In the genomic region with DNA sequence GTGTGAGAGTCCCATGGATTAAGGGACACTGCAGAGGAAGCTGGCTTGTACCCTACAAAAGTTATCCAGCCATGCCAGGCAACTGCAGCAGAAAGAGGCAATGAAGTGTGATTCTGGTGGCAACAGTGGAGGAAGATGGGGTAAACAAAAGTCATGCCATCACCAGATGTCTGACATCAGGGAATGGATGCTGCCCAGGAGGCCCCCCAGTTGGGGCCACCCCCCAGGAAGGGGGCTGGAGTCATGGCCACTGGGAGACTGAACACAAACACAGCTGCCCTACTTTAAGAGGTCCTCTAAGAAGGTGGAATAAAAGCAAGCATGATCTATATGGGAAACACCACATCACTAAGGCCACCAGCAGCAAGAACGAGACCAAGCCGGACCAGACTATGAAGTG, we compare ENCODE assay signal across 18 cellular contexts.
DNase-seq lines count a peak whose midpoint lies in the region; ATAC-seq, FAIRE-seq and TF ChIP-seq lines count a peak whose summit lies in the region.
"Had no signal": no experiment of that assay in that cellular context is flagged by ENCODE, and none has a peak within 500 bp of the region (broad histone marks: within the 10 kb centered on the region; RNA-seq: fewer than 3 reads in every experiment).

No MANE protein-coding gene starts in this region.

- H2AFZ ChIP-seq in Karpas-422 (ENCODE audit: low read length): no peak overlapping the region

- DNase-seq in CD8-positive, alpha-beta T cell: no peak
- DNase-seq in Karpas-422: no peak
- no peak for DNase-seq in bronchial epithelial cell (ENCODE audit: low read depth)
- no peak for DNase-seq in NCI-H1436 treated with DMSO at 0.1 percent for 48 hours (lab: John Stamatoyannopoulos, UW)
- DNase-seq in superior temporal gyrus (ENCODE audit: extremely low spot score): no peak
- DNase-seq: CD4-positive, CD25-positive, alpha-beta regulatory T cell; COR-L47; DMS153; DND-41; GDM1; GOT3; H9 had no signal

- peak overlapping the region; percentile 42 for H3K4me2 ChIP-seq in Karpas-422 (ENCODE audit: low read depth, low read length, poor library complexity, severe bottlenecking)
- H3K4me2 ChIP-seq: A549 had no signal

- H3K9ac ChIP-seq in Karpas-422 (ENCODE audit: low read length): peak overlapping the region; percentile 5; the same call in 1 of the 2 replicates

- H3K27ac Mint-ChIP-seq in CD8-positive, alpha-beta T cell: peak overlapping the region; percentile 29
- H3K27ac Mint-ChIP-seq in stimulated activated memory B cell treated with anti-CD40 and anti-IgM and Interleukin-4, amounts not matched to agents 10 μg/mL and 1 μg/mL and 100 μg/mL, for 72 hours: peak overlapping the region; percentile 70
- H3K27ac Mint-ChIP-seq: H9 had no signal

- no peaks in the 10 kb centered on the region for H3K4me1 ChIP-seq in CD8-positive, alpha-beta T cell (ENCODE audit: insufficient read depth, low read length)
- peaks cover 78% of the 10 kb centered on the region for H3K4me1 ChIP-seq in Karpas-422 (ENCODE audit: low read length)
- H3K4me1 ChIP-seq: A549 had no signal

- peaks cover 61% of the 10 kb centered on the region for H3K4me1 Mint-ChIP-seq in CD8-positive, alpha-beta T cell (ENCODE audit: low read depth)
- peaks cover 49% of the 10 kb centered on the region for H3K4me1 Mint-ChIP-seq in stimulated activated memory B cell treated with anti-CD40 and anti-IgM and Interleukin-4, amounts not matched to agents 10 μg/mL and 1 μg/mL and 100 μg/mL, for 72 hours

- H3K4me3 ChIP-seq in CD8-positive, alpha-beta T cell (ENCODE audit: low read depth, low read length): no peak overlapping the region
- H3K4me3 ChIP-seq in Karpas-422 (ENCODE audit: low read length): peak overlapping the region; percentile 7; the same call in 1 of the 2 replicates
- H3K4me3 ChIP-seq in bronchial epithelial cell (ENCODE audit: low read depth, low read length): no peak overlapping the region
- H3K4me3 ChIP-seq: A549 had no signal

- no peak for ATAC-seq in CD8-positive, alpha-beta T cell
- no peak for ATAC-seq in stimulated activated memory B cell treated with anti-CD40 and anti-IgM and Interleukin-4, amounts not matched to agents 10 μg/mL and 1 μg/mL and 100 μg/mL, for 72 hours
- ATAC-seq in GM19452 (IDR thresholded peaks at IDR 0.05; ENCODE audit: unreplicated experiment): no peak
- ATAC-seq: A549 had no signal

- H3K36me3 Mint-ChIP-seq in CD8-positive, alpha-beta T cell: peaks cover 51% of the 10 kb centered on the region
- peaks cover 30% of the 10 kb centered on the region for H3K36me3 Mint-ChIP-seq in stimulated activated memory B cell treated with anti-CD40 and anti-IgM and Interleukin-4, amounts not matched to agents 10 μg/mL and 1 μg/mL and 100 μg/mL, for 72 hours

- H3K79me2 ChIP-seq in Karpas-422 (ENCODE audit: low read length): peaks cover 64% of the 10 kb centered on the region

- peak; percentile 82 for FAIRE-seq in bronchial epithelial cell (lab: Jason Lieb, UNC)
- FAIRE-seq: A549, D721Med, GM12892 had no signal

- H3K27me3 ChIP-seq in CD8-positive, alpha-beta T cell (ENCODE audit: insufficient read depth, low read length): no peaks in the 10 kb centered on the region
- H3K27me3 ChIP-seq in Karpas-422 (ENCODE audit: low read length) (no peaks in the 10 kb centered on the region), bronchial epithelial cell (ENCODE audit: control insufficient read depth, insufficient read depth, low read length) (no peaks in the 10 kb centered on the region)

- no peaks in the 10 kb centered on the region for H3K9me3 ChIP-seq in CD8-positive, alpha-beta T cell (ENCODE audit: low read length)
- no peaks in the 10 kb centered on the region for H3K9me3 ChIP-seq in Karpas-422 (ENCODE audit: low read length)
- H3K9me3 ChIP-seq: A549 had no signal

- H3K9me3 Mint-ChIP-seq in CD8-positive, alpha-beta T cell: peaks cover 3% of the 10 kb centered on the region
- H3K9me3 Mint-ChIP-seq in stimulated activated memory B cell treated with anti-CD40 and anti-IgM and Interleukin-4, amounts not matched to agents 10 μg/mL and 1 μg/mL and 100 μg/mL, for 72 hours: no peaks in the 10 kb centered on the region
- H3K9me3 Mint-ChIP-seq: CD4-positive, CD25-positive, alpha-beta regulatory T cell; H9 had no signal

- H3K27me3 Mint-ChIP-seq in CD8-positive, alpha-beta T cell (ENCODE audit: low read depth): no peaks in the 10 kb centered on the region
- H3K27me3 Mint-ChIP-seq in stimulated activated memory B cell treated with anti-CD40 and anti-IgM and Interleukin-4, amounts not matched to agents 10 μg/mL and 1 μg/mL and 100 μg/mL, for 72 hours: no peaks in the 10 kb centered on the region
- H3K27me3 Mint-ChIP-seq: CD4-positive, CD25-positive, alpha-beta regulatory T cell had no signal

- H3K9me2 ChIP-seq in Karpas-422 (replicated peaks; ENCODE audit: insufficient read depth, low read length): no peaks in the 10 kb centered on the region

- TF ChIP-seq CTCF in CD8-positive, alpha-beta T cell (IDR thresholded peaks at IDR 0.05): no peak
- TF ChIP-seq CTCF in bronchial epithelial cell (IDR thresholded peaks at IDR 0.05; ENCODE audit: insufficient read depth, low read length, severe bottlenecking): no peak

- no peak overlapping the region for H3K27ac ChIP-seq in CD8-positive, alpha-beta T cell (ENCODE audit: low read depth, low read length)
- peak overlapping the region; percentile 59 for H3K27ac ChIP-seq in Karpas-422 (ENCODE audit: low read length)
- H3K27ac ChIP-seq: A549, HL-60 had no signal

- POLR2A ChIA-PET in CD8-positive, alpha-beta T cell (lab: Charles Lee): interaction anchor here (1.5 kb wide), 1 partner anchor 14 kb away, joined by 3 read pairs; no protein-coding TSS in a partner anchor

- no peaks in the 10 kb centered on the region for H3K36me3 ChIP-seq in CD8-positive, alpha-beta T cell (ENCODE audit: insufficient read depth, low read length)
- H3K36me3 ChIP-seq in Karpas-422 (ENCODE audit: insufficient read depth, low read length) (peaks cover under 1% of the 10 kb centered on the region; the same call in 1 of the 2 replicates), bronchial epithelial cell (ENCODE audit: control insufficient read depth, insufficient read depth, low read length) (no peaks in the 10 kb centered on the region)

- intact Hi-C loops in CD8-positive, alpha-beta T cell (cut with DNase I, micrococcal nuclease): loop anchor here in 1 of 2 experiments (2.0 kb wide), 1 partner anchor 58 kb away; no protein-coding TSS in a partner anchor

- CTCF ChIA-PET in CD8-positive, alpha-beta T cell (lab: Charles Lee): interaction anchor here (1.1 kb wide), 1 partner anchor 388 kb away, joined by 3 read pairs; no protein-coding TSS in a partner anchor

- no peaks in the 10 kb centered on the region for H4K20me1 ChIP-seq in Karpas-422 (ENCODE audit: insufficient read depth, low read depth, low read length)

- H3K4me3 Mint-ChIP-seq in CD8-positive, alpha-beta T cell: no peak overlapping the region
- no peak overlapping the region for H3K4me3 Mint-ChIP-seq in stimulated activated memory B cell treated with anti-CD40 and anti-IgM and Interleukin-4, amounts not matched to agents 10 μg/mL and 1 μg/mL and 100 μg/mL, for 72 hours
- H3K4me3 Mint-ChIP-seq: CD4-positive, CD25-positive, alpha-beta regulatory T cell; H9 had no signal
